ENCODE assay signal across 20 cellular contexts in genomic region chr14:78633747-78634146, GRCh38.
DNase-seq lines count a peak whose midpoint lies in the region; ATAC-seq and TF ChIP-seq lines count a peak whose summit lies in the region.
"Had no signal": no experiment of that assay in that cellular context is flagged by ENCODE, and none has a peak within 500 bp of the region (broad histone marks: within the 10 kb centered on the region; RNA-seq: fewer than 3 reads in every experiment).

No MANE protein-coding gene starts in this region.

- DNase-seq in NCI-H82 (lab: John Stamatoyannopoulos, UW) (peak; percentile 32), NCI-H82 treated with DMSO at 0.1 percent for 48 hours (lab: John Stamatoyannopoulos, UW; ENCODE audit: unreplicated experiment) (no peak), NCI-H345 (lab: John Stamatoyannopoulos, UW) (peak; percentile 62), glutamatergic neuron (peak; percentile 22), cerebellar nuclear complex (lab: John Stamatoyannopoulos, UW) (no peak), H4 (ENCODE audit: low spot score) (no peak), DMS53 (lab: John Stamatoyannopoulos, UW) (no peak)
- DNase-seq: effector CD4-positive, alpha-beta T cell; Kasumi-1; NCI-H510A treated with DMSO at 0.1 percent for 48 hours; OCI-M1; Right ventricle myocardium superior; stimulated activated CD4-positive, alpha-beta T cell treated with anti-CD3 and anti-CD28 coated beads, Interleukin-2, amount 100 ng/mL, for 24 hours; stimulated activated naive CD4-positive, alpha-beta T cell; SW 1271; thyroid gland had no signal

- peaks cover 5% of the 10 kb centered on the region for H3K36me3 Mint-ChIP-seq in glutamatergic neuron (ENCODE audit: unreplicated experiment)
- no peaks in the 10 kb centered on the region for H3K36me3 Mint-ChIP-seq in activated T-helper 17 cell treated with anti-CD3 and anti-CD28 coated beads, Interleukin-2, amount 50 U/mL, for 72 hours (ENCODE audit: low read depth)
- H3K36me3 Mint-ChIP-seq: activated naive CD4-positive, alpha-beta T cell treated with anti-CD3 and anti-CD28 coated beads, Interleukin-2, amount 50 U/mL, for 24 hours; CD14-positive monocyte had no signal

- H3K27me3 Mint-ChIP-seq in glutamatergic neuron (ENCODE audit: unreplicated experiment) = no peaks in the 10 kb centered on the region
- H3K27me3 Mint-ChIP-seq in activated T-helper 17 cell treated with anti-CD3 and anti-CD28 coated beads, Interleukin-2, amount 50 U/mL, for 72 hours = peaks cover 7% of the 10 kb centered on the region

- no peak overlapping the region for H3K27ac Mint-ChIP-seq in glutamatergic neuron (ENCODE audit: unreplicated experiment)
- no peak overlapping the region for H3K27ac Mint-ChIP-seq in activated T-helper 17 cell treated with anti-CD3 and anti-CD28 coated beads, Interleukin-2, amount 50 U/mL, for 72 hours
- H3K27ac Mint-ChIP-seq: activated naive CD4-positive, alpha-beta T cell treated with anti-CD3 and anti-CD28 coated beads, Interleukin-2, amount 50 U/mL, for 24 hours; nephron had no signal

- H3K9me3 Mint-ChIP-seq in glutamatergic neuron (ENCODE audit: unreplicated experiment) = peaks cover 2% of the 10 kb centered on the region
- H3K9me3 Mint-ChIP-seq in activated T-helper 17 cell treated with anti-CD3 and anti-CD28 coated beads, Interleukin-2, amount 50 U/mL, for 72 hours = peaks cover 4% of the 10 kb centered on the region
- H3K9me3 Mint-ChIP-seq: activated naive CD4-positive, alpha-beta T cell treated with anti-CD3 and anti-CD28 coated beads, Interleukin-2, amount 50 U/mL, for 24 hours had no signal

- no peak for TF ChIP-seq CTCF in glutamatergic neuron (IDR thresholded peaks at IDR 0.05; ENCODE audit: partially characterized antibody, unreplicated experiment)

- ATAC-seq in activated T-helper 17 cell treated with anti-CD3 and anti-CD28 coated beads, Interleukin-2, amount 50 U/mL, for 72 hours (replicated peaks) = no peak

- H3K4me3 Mint-ChIP-seq in glutamatergic neuron (ENCODE audit: unreplicated experiment) = no peak overlapping the region
- no peak overlapping the region for H3K4me3 Mint-ChIP-seq in activated T-helper 17 cell treated with anti-CD3 and anti-CD28 coated beads, Interleukin-2, amount 50 U/mL, for 72 hours
- H3K4me3 Mint-ChIP-seq: activated naive CD4-positive, alpha-beta T cell treated with anti-CD3 and anti-CD28 coated beads, Interleukin-2, amount 50 U/mL, for 24 hours; CD14-positive monocyte; nephron had no signal

- H3K4me1 Mint-ChIP-seq in glutamatergic neuron (ENCODE audit: low read depth, unreplicated experiment) = no peaks in the 10 kb centered on the region
- H3K4me1 Mint-ChIP-seq in activated T-helper 17 cell treated with anti-CD3 and anti-CD28 coated beads, Interleukin-2, amount 50 U/mL, for 72 hours = no peaks in the 10 kb centered on the region
- H3K4me1 Mint-ChIP-seq: activated naive CD4-positive, alpha-beta T cell treated with anti-CD3 and anti-CD28 coated beads, Interleukin-2, amount 50 U/mL, for 24 hours; CD14-positive monocyte; nephron had no signal

Comparison
In these comparisons a context has a peak if more than half of its experiments do, and no peak if none do; other contexts are left out.
1. DNase-seq: peak in NCI-H82 (single experiment), NCI-H345 (single experiment) and glutamatergic neuron (single experiment); none in NCI-H82 treated with DMSO at 0.1 percent for 48 hours (single experiment), cerebellar nuclear complex (0 of 2), H4 (single experiment) and DMS53 (single experiment).